ENCODE assay signal across 8 cellular contexts in genomic region chr3:98039322-98040024, GRCh38. TPM values are rescaled to one million over a fixed set of nuclear protein-coding genes. Genes with fewer than 3 reads are reported as not detected.
DNase-seq lines count a peak whose midpoint lies in the region; ATAC-seq and TF ChIP-seq lines count a peak whose summit lies in the region.

No MANE protein-coding gene starts in this region.

- CTCF ChIA-PET in T-cell (lab: Charles Lee): interaction anchor here (0.6 to 2.3 kb wide), 23 partner anchors 9 to 778 kb away, joined by 3 to 12 read pairs (median 5); partner anchors contain the start of genes CLDND1 (in 1 of the 2) and CRYBG3 (in 1 of the 2)

- in situ Hi-C loops in GM13977 (cut with MboI; ENCODE audit: low pct_unique_long_range_greater_than_20kb, low sequenced_read_pairs, unreplicated experiment): loop anchor here (10.0 to 25.0 kb wide), 4 partner anchors 285 to 948 kb away; partner anchors contain the start of gene CPOX

- TF ChIP-seq CTCF in GM13977 (IDR thresholded peaks at IDR 0.05; ENCODE audit: extremely low read depth, insufficient read depth, missing control alignments): peak; percentile 82

- H3K27me3 Mint-ChIP-seq in T-cell: peaks cover 13 to 15% of the 10 kb centered on the region in 2 donors

- H3K4me1 ChIP-seq in right cardiac atrium (ENCODE audit: control insufficient read depth, insufficient read depth, low read length): no peaks in the 10 kb centered on the region

- no peak overlapping the region for H3K27ac ChIP-seq in right cardiac atrium (ENCODE audit: low read length)

- H3K4me1 Mint-ChIP-seq in T-cell: peaks cover 0 to 7% (median 2%) of the 10 kb centered on the region in 3 donors

- DNase-seq in GM13977 (ENCODE audit: low spot score) (peak; percentile 45), NCI-H1436 (lab: John Stamatoyannopoulos, UW) (peak; percentile 64), T-cell (peak; percentile 44 to 83 (median 68)), amniotic stem cell (lab: John Stamatoyannopoulos, UW) (peak; percentile 59), right cardiac atrium (peak; percentile 16 to 60 (median 47)), retina (peak; percentile 92), 8988T (no peak)

- peak overlapping the region; percentile 40 to 79 for H3K27ac Mint-ChIP-seq in T-cell

- intact Hi-C loops in right cardiac atrium (cut with DNase I): loop anchor here (2.0 to 5.0 kb wide), 2 partner anchors 288 to 291 kb away; no protein-coding TSS in a partner anchor

- ATAC-seq in HG02870 (IDR thresholded peaks at IDR 0.05; ENCODE audit: unreplicated experiment) (peak; percentile 91), T-cell (replicated peaks in 1 of 4) (peak; percentile 93 to 98 (median 97)), right cardiac atrium (peak; percentile 82 to 92)

- no peaks in the 10 kb centered on the region for H3K27me3 ChIP-seq in right cardiac atrium (ENCODE audit: control insufficient read depth, insufficient read depth)

- peaks cover 0 to 10% (median 3%) of the 10 kb centered on the region in 3 donors for H3K9me3 Mint-ChIP-seq in T-cell

- 16% methylated on average over 13 of the region's 13 CpGs for WGBS in right cardiac atrium

- no peaks in the 10 kb centered on the region for H3K9me3 ChIP-seq in right cardiac atrium (ENCODE audit: control insufficient read depth, low read length)

- peak overlapping the region; percentile 32 for H3K4me3 ChIP-seq in right cardiac atrium (ENCODE audit: low read length)

- peak overlapping the region; percentile 61 to 81 (median 69) for H3K4me3 Mint-ChIP-seq in T-cell

- POLR2A ChIA-PET in T-cell (lab: Charles Lee): no interaction called here

- H3K36me3 Mint-ChIP-seq in T-cell: no peaks in the 10 kb centered on the region

RNA-seq across cellular contexts. Expression of gene GABRR3, which starts 4.4 kb away (rescaled TPM):
- total RNA-seq in T-cell (not detected), right cardiac atrium (not detected)
- not detected for polyA plus RNA-seq in right cardiac atrium

RNA-seq across cellular contexts. Expression of gene OR5AC2, which starts 47.5 kb away (rescaled TPM):
- not detected for total RNA-seq in T-cell
- total RNA-seq in right cardiac atrium: not detected
- not detected for polyA plus RNA-seq in right cardiac atrium
